Comparison of ENCODE assay signal across 33 cellular contexts in genomic region chr2:111981666-111982065, GRCh38.
DNase-seq lines count a peak whose midpoint lies in the region; ATAC-seq, FAIRE-seq and TF ChIP-seq lines count a peak whose summit lies in the region.
"Had no signal": no experiment of that assay in that cellular context is flagged by ENCODE, and none has a peak within 500 bp of the region (broad histone marks: within the 10 kb centered on the region; RNA-seq: fewer than 3 reads in every experiment).

No MANE protein-coding gene starts in this region.

- 98% methylated on average over 2 of the region's 2 CpGs for WGBS in HepG2 (ENCODE audit: low lambda C conversion rate)
- WGBS in right lobe of liver (ENCODE audit: insufficient coverage, low coverage, low lambda C conversion rate, missing lambda C conversion rate) = 100% methylated on average over 2 of the region's 2 CpGs

- no peak for TF ChIP-seq CTCF in HepG2 (CRISPR knock-in tag; IDR thresholded peaks at IDR 0.05)
- TF ChIP-seq CTCF in right lobe of liver (IDR thresholded peaks at IDR 0.05) = no peak
- TF ChIP-seq CTCF in type B pancreatic cell (conservative IDR thresholded peaks at IDR 0.05) = no peak

- H3K4me3 ChIP-seq in HepG2 (replicated peaks in 1 of 3; ENCODE audit: insufficient read depth in 1 of 3, low read depth in 2 of 3, low read length in 3 of 3) = no peak overlapping the region
- no peak overlapping the region for H3K4me3 ChIP-seq in right lobe of liver
- H3K4me3 ChIP-seq: A549; BLaER1; BLaER1 treated with 17β-estradiol and CSF1 and Interleukin-3, amounts not matched to agents 10 nM and 100 nM had no signal

- no peak for ATAC-seq in HepG2
- no peak for ATAC-seq in right lobe of liver
- no peak for ATAC-seq in stimulated activated effector memory CD8-positive, alpha-beta T cell treated with anti-CD3 and anti-CD28 coated beads, Interleukin-12 subunit alpha, Interleukin-12 subunit beta, amount 100 ng/mL, for 72 hours
- ATAC-seq: A549; CD8-positive, alpha-beta T cell had no signal

- no peaks in the 10 kb centered on the region for H3K27me3 Mint-ChIP-seq in type B pancreatic cell
- H3K27me3 Mint-ChIP-seq: CD4-positive, alpha-beta T cell had no signal

- intact Hi-C loops in HepG2 (cut with micrococcal nuclease; ENCODE audit: unreplicated experiment) (loop anchor here (2.0 kb wide), 1 partner anchor 63 kb away; no protein-coding TSS in a partner anchor), right lobe of liver (cut with DNase I) (no loop called here)

- H3K36me3 Mint-ChIP-seq in stimulated activated effector memory CD8-positive, alpha-beta T cell treated with anti-CD3 and anti-CD28 coated beads, Interleukin-12 subunit alpha, Interleukin-12 subunit beta, amount 100 ng/mL, for 72 hours = no peaks in the 10 kb centered on the region
- peaks cover 75% of the 10 kb centered on the region for H3K36me3 Mint-ChIP-seq in type B pancreatic cell
- H3K36me3 Mint-ChIP-seq: CD8-positive, alpha-beta T cell had no signal

- no peaks in the 10 kb centered on the region for H3K79me2 ChIP-seq in HepG2 (ENCODE audit: insufficient read depth, low read length)

- H3K4me3 Mint-ChIP-seq in stimulated activated effector memory CD8-positive, alpha-beta T cell treated with anti-CD3 and anti-CD28 coated beads, Interleukin-12 subunit alpha, Interleukin-12 subunit beta, amount 100 ng/mL, for 72 hours = no peak overlapping the region
- H3K4me3 Mint-ChIP-seq in type B pancreatic cell = no peak overlapping the region
- H3K4me3 Mint-ChIP-seq: B cell; CD14-positive monocyte; CD4-positive, alpha-beta memory T cell; CD4-positive, alpha-beta T cell; CD4-positive, CD25-positive, alpha-beta regulatory T cell; CD8-positive, alpha-beta memory T cell; CD8-positive, alpha-beta T cell had no signal

- H3K4me2 ChIP-seq in HepG2 (ENCODE audit: low read depth, low read length) = no peak overlapping the region
- H3K4me2 ChIP-seq: A549; BLaER1; BLaER1 treated with 17β-estradiol and CSF1 and Interleukin-3, amounts not matched to agents 10 nM and 100 nM had no signal

- in situ Hi-C loops in HepG2 (cut with HindIII; ENCODE audit: extremely low pct_ligation_motif_present, low pct_unique_long_range_greater_than_20kb) = no loop called here

- H3K9ac ChIP-seq in HepG2 (ENCODE audit: insufficient read depth, low read depth, low read length) = no peak overlapping the region
- H3K9ac ChIP-seq: BLaER1; BLaER1 treated with 17β-estradiol and CSF1 and Interleukin-3, amounts not matched to agents 10 nM and 100 nM had no signal

- H3K36me3 ChIP-seq in HepG2 (replicated peaks in 1 of 2; ENCODE audit: control insufficient read depth in 1 of 2, insufficient read depth in 2 of 2, low read length in 2 of 2) (peaks cover 27 to 50% of the 10 kb centered on the region in 2 experiments), right lobe of liver (peaks cover 0 to 49% (median 10%) of the 10 kb centered on the region in 4 donors)
- H3K36me3 ChIP-seq: BE2C, BLaER1 had no signal

- H3K4me1 Mint-ChIP-seq in stimulated activated effector memory CD8-positive, alpha-beta T cell treated with anti-CD3 and anti-CD28 coated beads, Interleukin-12 subunit alpha, Interleukin-12 subunit beta, amount 100 ng/mL, for 72 hours = peaks cover 23% of the 10 kb centered on the region
- peaks cover 47% of the 10 kb centered on the region for H3K4me1 Mint-ChIP-seq in type B pancreatic cell (ENCODE audit: unreplicated experiment)
- H3K4me1 Mint-ChIP-seq: B cell, CD14-positive monocyte had no signal

- H4K20me1 ChIP-seq in HepG2 (ENCODE audit: insufficient read depth, low read length) = no peaks in the 10 kb centered on the region
- H4K20me1 ChIP-seq: BLaER1 had no signal

- no peak for FAIRE-seq in HepG2 (lab: Jason Lieb, UNC)
- FAIRE-seq: A204.1, A549, D721Med had no signal

- CTCF ChIA-PET in HepG2 (lab: Yijun Ruan, JAX; ENCODE audit: low intra/inter-chr PET ratio, low total read pairs) = no interaction called here

- TF ChIP-seq POLR2A in HepG2 (IDR thresholded peaks at IDR 0.05; ENCODE audit: insufficient read depth in 1 of 2, low read depth in 2 of 2, low read length in 2 of 2) (no peak), right lobe of liver (IDR thresholded peaks at IDR 0.05) (no peak)

- no peak overlapping the region for H3K27ac ChIP-seq in HepG2 (ENCODE audit: extremely low read length, insufficient read depth, low read length)
- no peak overlapping the region for H3K27ac ChIP-seq in right lobe of liver
- H3K27ac ChIP-seq: 22Rv1; A549; BLaER1; BLaER1 treated with 17β-estradiol and CSF1 and Interleukin-3, amounts not matched to agents 10 nM and 100 nM; C4-2B had no signal

- no peak for TF ChIP-seq RAD21 in HepG2 (CRISPR knock-in tag; IDR thresholded peaks at IDR 0.05)

- POLR2A ChIA-PET in HepG2 (lab: Yijun Ruan, JAX) = no interaction called here

- no peak for TF ChIP-seq EP300 in HepG2 (IDR thresholded peaks at IDR 0.05; ENCODE audit: low read depth in 2 of 2, low read length in 2 of 2)
- TF ChIP-seq EP300 in HepG2 (CRISPR knock-in tag; IDR thresholded peaks at IDR 0.05; ENCODE audit: borderline replicate concordance) = no peak

- DNase-seq in HepG2 (ENCODE audit: low spot score) = no peak
- DNase-seq in right lobe of liver = no peak
- no peak for DNase-seq in stimulated activated effector memory CD8-positive, alpha-beta T cell treated with anti-CD3 and anti-CD28 coated beads, Interleukin-12 subunit alpha, Interleukin-12 subunit beta, amount 100 ng/mL, for 72 hours (ENCODE audit: low spot score in 2 of 2)
- no peak for DNase-seq in type B pancreatic cell (ENCODE audit: extremely low spot score, unreplicated experiment)
- DNase-seq in stimulated activated CD4-positive, alpha-beta T cell treated with anti-CD3 and anti-CD28 coated beads, Interleukin-12 subunit alpha, Interleukin-12 subunit beta, amount 100 ng/mL, for 4 hours = no peak
- no peak for DNase-seq in midbrain (lab: John Stamatoyannopoulos, UW)
- DNase-seq: 8988T; ACHN; AML-193; BE2C; C1 segment of cervical spinal cord; Caco-2; Calu3; CD4-positive, alpha-beta memory T cell; CD4-positive, alpha-beta T cell; CD4-positive, CD25-positive, alpha-beta regulatory T cell; CD8-positive, alpha-beta memory T cell; CD8-positive, alpha-beta T cell; COR-L47; DMS 273 treated with DMSO at 0.1 percent for 48 hours; DMS153; DMS53; DND-41; EL had no signal

- H3K27me3 ChIP-seq in HepG2 (ENCODE audit: control insufficient read depth in 1 of 2, insufficient read depth in 2 of 2, low read length in 2 of 2) (no peaks in the 10 kb centered on the region), right lobe of liver (no peaks in the 10 kb centered on the region)
- H3K27me3 ChIP-seq: BE2C; BLaER1; BLaER1 treated with 17β-estradiol and CSF1 and Interleukin-3, amounts not matched to agents 10 nM and 100 nM had no signal

- no TSS peak for BruUV-seq in HepG2 (replicated peaks; lab: Mats Ljungman, UMichigan)

- peaks cover 11% of the 10 kb centered on the region for H3K9me3 Mint-ChIP-seq in stimulated activated effector memory CD8-positive, alpha-beta T cell treated with anti-CD3 and anti-CD28 coated beads, Interleukin-12 subunit alpha, Interleukin-12 subunit beta, amount 100 ng/mL, for 72 hours
- peaks cover 9% of the 10 kb centered on the region for H3K9me3 Mint-ChIP-seq in type B pancreatic cell

- H3K9me3 ChIP-seq in HepG2 (ENCODE audit: low read length) = no peaks in the 10 kb centered on the region
- H3K9me3 ChIP-seq in right lobe of liver = no peaks in the 10 kb centered on the region
- H3K9me3 ChIP-seq: A549, BE2C, Caco-2 had no signal

- H3K4me1 ChIP-seq in HepG2 (ENCODE audit: insufficient read depth, low read length) = peaks cover 24% of the 10 kb centered on the region
- H3K4me1 ChIP-seq in right lobe of liver = no peaks in the 10 kb centered on the region
- H3K4me1 ChIP-seq: A549, BE2C, BLaER1 had no signal

- peak overlapping the region; percentile 55 for H3K27ac Mint-ChIP-seq in stimulated activated effector memory CD8-positive, alpha-beta T cell treated with anti-CD3 and anti-CD28 coated beads, Interleukin-12 subunit alpha, Interleukin-12 subunit beta, amount 100 ng/mL, for 72 hours
- H3K27ac Mint-ChIP-seq in type B pancreatic cell = peak overlapping the region; percentile 71
- H3K27ac Mint-ChIP-seq: B cell; CD14-positive monocyte; CD4-positive, alpha-beta T cell; CD4-positive, CD25-positive, alpha-beta regulatory T cell; CD8-positive, alpha-beta memory T cell; CD8-positive, alpha-beta T cell had no signal

- no peak overlapping the region for H2AFZ ChIP-seq in HepG2 (ENCODE audit: low read length)

TF ChIP-seq in HepG2, 621 proteins besides CTCF, POLR2A, EP300 and RAD21:
- TF ChIP-seq ZNF740 (CRISPR knock-in tag; IDR thresholded peaks at IDR 0.05) (no peak), RBM22 (optimal IDR thresholded peaks at IDR 0.05; ENCODE audit: low read length) (peak; percentile 64)
